In genomic region chr3:66809579-66809958, GRCh38 we compare ENCODE assay signal across 26 cellular contexts.
DNase-seq lines count a peak whose midpoint lies in the region; ATAC-seq, FAIRE-seq and TF ChIP-seq lines count a peak whose summit lies in the region.
"Had no signal": no experiment of that assay in that cellular context is flagged by ENCODE, and none has a peak within 500 bp of the region (broad histone marks: within the 10 kb centered on the region; RNA-seq: fewer than 3 reads in every experiment).

No MANE protein-coding gene starts in this region.

- ATAC-seq in DND-41 (ENCODE audit: insufficient read depth, low read depth), result no peak
- ATAC-seq in GM21526 (IDR thresholded peaks at IDR 0.05; ENCODE audit: low FRiP score, unreplicated experiment), result no peak
- ATAC-seq: activated T-helper 17 cell treated with anti-CD3 and anti-CD28 coated beads, Interleukin-2, amount 50 U/mL, for 72 hours; heart left ventricle; natural killer cell treated with Interleukin-12 subunit alpha and Interleukin-12 subunit beta and Interleukin-15 and Interleukin-18, amount 100 ng/mL, for 72 hours; T-helper 17 cell had no signal

- CTCF ChIA-PET in endothelial cell of umbilical vein (lab: Charles Lee), result interaction anchor here (1.0 to 2.7 kb wide), 5 partner anchors 12 to 555 kb away, joined by 3 to 15 read pairs (median 6); no protein-coding TSS in a partner anchor

- DNase-seq in DND-41 (no peak), endothelial cell of umbilical vein (ENCODE audit: low read depth, low spot score) (peak; percentile 10), erythroblast (lab: John Stamatoyannopoulos, UW) (no peak), GM12891 (ENCODE audit: insufficient read length, low spot score) (no peak), G401 (ENCODE audit: low spot score) (no peak)
- DNase-seq: activated CD4-positive, alpha-beta T cell treated with anti-CD3 and anti-CD28 coated beads, Interleukin-2, amount 10 ng/mL, durations not matched to agents 7 days and 5 days; anterior cingulate cortex; C1 segment of cervical spinal cord; caudate nucleus; dorsolateral prefrontal cortex; heart left ventricle; MM.1S; NCI-H526 treated with DMSO at 0.1 percent for 48 hours; sigmoid colon; SK-N-SH; stimulated activated CD4-positive, alpha-beta T cell treated with anti-CD3 and anti-CD28 coated beads, Interleukin-15, amount 100 ng/mL, for 24 hours; T-helper 17 cell; tibial artery had no signal

- H3K36me3 ChIP-seq in DND-41 (ENCODE audit: insufficient read depth, low read length), result no peaks in the 10 kb centered on the region
- no peaks in the 10 kb centered on the region for H3K36me3 ChIP-seq in Loucy (ENCODE audit: insufficient read depth, low read length)
- H3K36me3 ChIP-seq in endothelial cell of umbilical vein (ENCODE audit: control insufficient read depth in 2 of 2, extremely low read depth in 1 of 2, insufficient read depth in 2 of 2, low read length in 2 of 2), result no peaks in the 10 kb centered on the region
- H3K36me3 ChIP-seq: heart left ventricle, sigmoid colon, tibial artery had no signal

- in situ Hi-C loops in G401 (cut with HindIII; ENCODE audit: low sequenced_read_pairs), result loop anchor here (25.0 kb wide), 1 partner anchor 547 kb away; no protein-coding TSS in a partner anchor

- no peaks in the 10 kb centered on the region for H3K9me2 ChIP-seq in Loucy (replicated peaks; ENCODE audit: low read depth, low read length)
- H3K9me2 ChIP-seq: SK-N-SH had no signal

- peaks cover 6% of the 10 kb centered on the region; the same call in 1 of the 2 replicates for H3F3A ChIP-seq in Loucy (ENCODE audit: low read depth)

- H3K27me3 Mint-ChIP-seq in nephron (ENCODE audit: low read depth), result no peaks in the 10 kb centered on the region
- H3K27me3 Mint-ChIP-seq: activated CD4-positive, alpha-beta T cell treated with anti-CD3 and anti-CD28 coated beads, Interleukin-2, amount 10 ng/mL, durations not matched to agents 7 days and 5 days; activated naive CD4-positive, alpha-beta T cell treated with anti-CD3 and anti-CD28 coated beads, Interleukin-2, amount 50 U/mL, for 24 hours; activated T-helper 17 cell treated with anti-CD3 and anti-CD28 coated beads, Interleukin-2, amount 50 U/mL, for 72 hours; stimulated activated naive CD8-positive, alpha-beta T cell treated with anti-CD3 and anti-CD28 coated beads, Interleukin-15, Interleukin-2, amounts not matched to agents 100 ng/mL and 50 ng/mL, for 24 hours; T-helper 17 cell had no signal

- no peak for TF ChIP-seq CTCF in DND-41 (IDR thresholded peaks at IDR 0.05; ENCODE audit: borderline replicate concordance, extremely low read depth, low read length, poor library complexity, severe bottlenecking)
- no peak for TF ChIP-seq CTCF in Loucy (conservative IDR thresholded peaks at IDR 0.05; ENCODE audit: low read length)
- no peak for TF ChIP-seq CTCF in endothelial cell of umbilical vein (IDR thresholded peaks at IDR 0.05; ENCODE audit: extremely low read depth in 1 of 2, insufficient read depth in 1 of 2, low read depth in 1 of 2, low read length in 2 of 2)
- no peak for TF ChIP-seq CTCF in nephron (IDR thresholded peaks at IDR 0.05; ENCODE audit: unreplicated experiment in 3 of 3)

- H3K9me3 ChIP-seq in DND-41 (ENCODE audit: insufficient read depth, low read length, severe bottlenecking), result no peaks in the 10 kb centered on the region
- no peaks in the 10 kb centered on the region for H3K9me3 ChIP-seq in Loucy (ENCODE audit: insufficient read depth, low read depth, low read length)
- H3K9me3 ChIP-seq in endothelial cell of umbilical vein (replicated peaks; ENCODE audit: control insufficient read depth, insufficient read depth, low read length), result no peaks in the 10 kb centered on the region
- H3K9me3 ChIP-seq: heart left ventricle, sigmoid colon, SK-N-SH, tibial artery had no signal

- no peak for TF ChIP-seq POLR2A in endothelial cell of umbilical vein (IDR thresholded peaks at IDR 0.05; ENCODE audit: low read depth, low read length)
- no peak for TF ChIP-seq POLR2A in erythroblast (IDR thresholded peaks at IDR 0.05; ENCODE audit: low read length)
- no peak for TF ChIP-seq POLR2A in GM12891 (IDR thresholded peaks at IDR 0.05; ENCODE audit: low read depth, low read length)

- H3K4me2 ChIP-seq in DND-41 (ENCODE audit: insufficient read depth, low read length), result peak overlapping the region; percentile 20; the same call in 1 of the 2 replicates
- peak overlapping the region; percentile 50 for H3K4me2 ChIP-seq in Loucy (ENCODE audit: low read depth, low read length, poor library complexity, severe bottlenecking)
- no peak overlapping the region for H3K4me2 ChIP-seq in endothelial cell of umbilical vein (ENCODE audit: insufficient read depth, low read length)
- H3K4me2 ChIP-seq: SK-N-SH had no signal

- H3K4me3 Mint-ChIP-seq in nephron, result no peak overlapping the region
- H3K4me3 Mint-ChIP-seq: activated CD4-positive, alpha-beta T cell treated with anti-CD3 and anti-CD28 coated beads, Interleukin-2, amount 10 ng/mL, durations not matched to agents 7 days and 5 days; activated naive CD4-positive, alpha-beta T cell treated with anti-CD3 and anti-CD28 coated beads, Interleukin-2, amount 50 U/mL, for 24 hours; activated T-helper 17 cell treated with anti-CD3 and anti-CD28 coated beads, Interleukin-2, amount 50 U/mL, for 72 hours; natural killer cell treated with Interleukin-12 subunit alpha and Interleukin-12 subunit beta and Interleukin-15 and Interleukin-18, amount 100 ng/mL, for 72 hours; stimulated activated naive CD8-positive, alpha-beta T cell treated with anti-CD3 and anti-CD28 coated beads, Interleukin-15, Interleukin-2, amounts not matched to agents 100 ng/mL and 50 ng/mL, for 24 hours; T-helper 17 cell had no signal

- H2AFZ ChIP-seq in DND-41 (ENCODE audit: low read depth, low read length) (peak overlapping the region; percentile 57), Loucy (ENCODE audit: low read length) (peak overlapping the region; percentile 39; the same call in 1 of the 2 replicates), endothelial cell of umbilical vein (ENCODE audit: low read depth, low read length) (peak overlapping the region; percentile 31)
- H2AFZ ChIP-seq: parathyroid adenoma had no signal

- H3K79me2 ChIP-seq in DND-41 (ENCODE audit: insufficient read depth, low read length), result no peaks in the 10 kb centered on the region
- H3K79me2 ChIP-seq in Loucy (ENCODE audit: insufficient read depth, low read length), result no peaks in the 10 kb centered on the region
- no peaks in the 10 kb centered on the region for H3K79me2 ChIP-seq in endothelial cell of umbilical vein (ENCODE audit: control insufficient read depth, insufficient read depth, low read length)
- H3K79me2 ChIP-seq: parathyroid adenoma had no signal

- H3K27ac ChIP-seq in DND-41 (ENCODE audit: low read length) (peak overlapping the region; percentile 62), endothelial cell of umbilical vein (ENCODE audit: insufficient read depth, low read depth, low read length) (no peak overlapping the region)
- H3K27ac ChIP-seq: dorsolateral prefrontal cortex, heart left ventricle, parathyroid adenoma, sigmoid colon, tibial artery had no signal

- no peaks in the 10 kb centered on the region for H3K36me3 Mint-ChIP-seq in nephron (ENCODE audit: low read depth)
- H3K36me3 Mint-ChIP-seq: activated naive CD4-positive, alpha-beta T cell treated with anti-CD3 and anti-CD28 coated beads, Interleukin-2, amount 50 U/mL, for 24 hours; natural killer cell treated with Interleukin-12 subunit alpha and Interleukin-12 subunit beta and Interleukin-15 and Interleukin-18, amount 100 ng/mL, for 72 hours had no signal

- dilution Hi-C loops in endothelial cell of umbilical vein (cut with MboI; ENCODE audit: extremely low pct_ligation_motif_present, low sequenced_read_pairs), result loop anchor here (25.0 kb wide), 1 partner anchor 422 kb away; no protein-coding TSS in a partner anchor

- peaks cover 37% of the 10 kb centered on the region for H3K4me1 ChIP-seq in DND-41 (ENCODE audit: insufficient read depth, low read length)
- H3K4me1 ChIP-seq in Loucy (ENCODE audit: insufficient read depth, low read length, poor library complexity, severe bottlenecking), result peaks cover 19% of the 10 kb centered on the region
- no peaks in the 10 kb centered on the region for H3K4me1 ChIP-seq in endothelial cell of umbilical vein (ENCODE audit: control insufficient read depth, extremely low read depth, insufficient read depth, low read length)
- H3K4me1 ChIP-seq: tibial artery had no signal

- intact Hi-C loops in endothelial cell of umbilical vein (cut with micrococcal nuclease), result no loop called here

- no peaks in the 10 kb centered on the region for H4K20me1 ChIP-seq in DND-41 (ENCODE audit: insufficient read depth, low read length)
- H4K20me1 ChIP-seq in Loucy (ENCODE audit: insufficient read depth, low read length, poor library complexity, severe bottlenecking), result no peaks in the 10 kb centered on the region
- H4K20me1 ChIP-seq in endothelial cell of umbilical vein (replicated peaks; ENCODE audit: control insufficient read depth, extremely low read depth, insufficient read depth, low read length), result no peaks in the 10 kb centered on the region

- peaks cover 23% of the 10 kb centered on the region for H3K4me1 Mint-ChIP-seq in nephron
- H3K4me1 Mint-ChIP-seq: activated CD4-positive, alpha-beta T cell treated with anti-CD3 and anti-CD28 coated beads, Interleukin-2, amount 10 ng/mL, durations not matched to agents 7 days and 5 days; activated naive CD4-positive, alpha-beta T cell treated with anti-CD3 and anti-CD28 coated beads, Interleukin-2, amount 50 U/mL, for 24 hours; activated T-helper 17 cell treated with anti-CD3 and anti-CD28 coated beads, Interleukin-2, amount 50 U/mL, for 72 hours had no signal

- no peaks in the 10 kb centered on the region for H3K9me3 Mint-ChIP-seq in nephron
- H3K9me3 Mint-ChIP-seq: activated CD4-positive, alpha-beta T cell treated with anti-CD3 and anti-CD28 coated beads, Interleukin-2, amount 10 ng/mL, durations not matched to agents 7 days and 5 days; activated naive CD4-positive, alpha-beta T cell treated with anti-CD3 and anti-CD28 coated beads, Interleukin-2, amount 50 U/mL, for 24 hours; activated T-helper 17 cell treated with anti-CD3 and anti-CD28 coated beads, Interleukin-2, amount 50 U/mL, for 72 hours; natural killer cell treated with Interleukin-12 subunit alpha and Interleukin-12 subunit beta and Interleukin-15 and Interleukin-18, amount 100 ng/mL, for 72 hours; stimulated activated naive CD8-positive, alpha-beta T cell treated with anti-CD3 and anti-CD28 coated beads, Interleukin-15, Interleukin-2, amounts not matched to agents 100 ng/mL and 50 ng/mL, for 24 hours had no signal

- BruUV-seq in endothelial cell of umbilical vein (replicated peaks; lab: Mats Ljungman, UMichigan), result no TSS peak

- H3K9me1 ChIP-seq in endothelial cell of umbilical vein (replicated peaks; ENCODE audit: control insufficient read depth, extremely low read depth, insufficient read depth, low read length), result no peaks in the 10 kb centered on the region

- H3K4me3 ChIP-seq in DND-41 (ENCODE audit: low read depth in 1 of 2, low read length in 2 of 2) (0 out of 4 replicates have a peak overlapping the region, but pooled peaks of 1 of the 2 experiments have one; percentile 18), Loucy (ENCODE audit: low read length, poor library complexity, severe bottlenecking) (peak overlapping the region; percentile 24), endothelial cell of umbilical vein (replicated peaks in 1 of 3; ENCODE audit: insufficient read depth in 1 of 3, low read depth in 1 of 3, low read length in 3 of 3) (no peak overlapping the region)
- H3K4me3 ChIP-seq: dorsolateral prefrontal cortex, heart left ventricle, sigmoid colon, tibial artery had no signal

- H3K27ac Mint-ChIP-seq in nephron, result peak overlapping the region; percentile 25 to 63 (median 49)
- H3K27ac Mint-ChIP-seq: activated CD4-positive, alpha-beta T cell treated with anti-CD3 and anti-CD28 coated beads, Interleukin-2, amount 10 ng/mL, durations not matched to agents 7 days and 5 days; activated naive CD4-positive, alpha-beta T cell treated with anti-CD3 and anti-CD28 coated beads, Interleukin-2, amount 50 U/mL, for 24 hours; activated T-helper 17 cell treated with anti-CD3 and anti-CD28 coated beads, Interleukin-2, amount 50 U/mL, for 72 hours; natural killer cell treated with Interleukin-12 subunit alpha and Interleukin-12 subunit beta and Interleukin-15 and Interleukin-18, amount 100 ng/mL, for 72 hours; stimulated activated naive CD8-positive, alpha-beta T cell treated with anti-CD3 and anti-CD28 coated beads, Interleukin-15, Interleukin-2, amounts not matched to agents 100 ng/mL and 50 ng/mL, for 24 hours; T-helper 17 cell had no signal

- POLR2A ChIA-PET in endothelial cell of umbilical vein (lab: Charles Lee), result no interaction called here

- no peaks in the 10 kb centered on the region for H3K27me3 ChIP-seq in DND-41 (ENCODE audit: insufficient read depth, low read length, poor library complexity)
- H3K27me3 ChIP-seq in Loucy (ENCODE audit: insufficient read depth, low read length, poor library complexity, severe bottlenecking), result no peaks in the 10 kb centered on the region
- no peaks in the 10 kb centered on the region for H3K27me3 ChIP-seq in endothelial cell of umbilical vein (ENCODE audit: control insufficient read depth in 2 of 2, insufficient read depth in 2 of 2, low read length in 2 of 2)
- H3K27me3 ChIP-seq: dorsolateral prefrontal cortex, heart left ventricle, sigmoid colon, tibial artery had no signal

- H3K9ac ChIP-seq in DND-41 (ENCODE audit: low read depth, low read length) (peak overlapping the region; percentile 13; the same call in 1 of the 2 replicates), Loucy (ENCODE audit: low read depth, low read length, poor library complexity, severe bottlenecking) (peak overlapping the region; percentile 35), endothelial cell of umbilical vein (replicated peaks; ENCODE audit: extremely low read depth, insufficient read depth, low read length) (no peak overlapping the region)
- H3K9ac ChIP-seq: parathyroid adenoma, SK-N-SH had no signal

- FAIRE-seq in endothelial cell of umbilical vein (lab: Jason Lieb, UNC) (no peak), GM12891 (lab: Jason Lieb, UNC) (no peak)
